ENCODE assay signal across 14 cellular contexts in the genomic region with DNA sequence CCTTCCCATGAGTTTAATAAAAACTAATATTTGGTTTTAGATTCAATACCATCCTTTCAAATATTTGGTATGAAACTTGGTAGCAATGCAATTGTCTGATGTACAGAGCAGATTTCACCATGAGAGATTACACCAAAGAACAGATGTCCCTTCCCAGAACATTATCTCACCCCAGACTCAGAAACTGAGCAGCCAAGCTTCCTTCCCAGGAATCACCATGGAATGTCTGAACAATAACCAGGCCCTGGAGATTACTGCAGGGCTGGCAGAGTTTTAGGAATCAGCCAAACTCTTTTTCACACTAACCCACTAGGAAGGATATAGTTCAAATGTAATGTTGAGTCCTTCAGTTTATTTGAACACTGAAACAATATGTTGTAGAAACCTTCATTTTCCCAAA. TPM values are rescaled to one million over a fixed set of nuclear protein-coding genes. Genes with fewer than 3 reads are reported as not detected.
DNase-seq lines count a peak whose midpoint lies in the region; ATAC-seq and TF ChIP-seq lines count a peak whose summit lies in the region.
"Had no signal": no experiment of that assay in that cellular context is flagged by ENCODE, and none has a peak within 500 bp of the region (broad histone marks: within the 10 kb centered on the region; RNA-seq: fewer than 3 reads in every experiment).

No MANE protein-coding gene starts in this region.

- H3K4me1 ChIP-seq in CD4-positive, alpha-beta memory T cell (ENCODE audit: insufficient read depth, low read length) = peaks cover 34% of the 10 kb centered on the region
- peaks cover 0 to 19% of the 10 kb centered on the region in 2 experiments; a peak in 2 of 4 replicates for H3K4me1 ChIP-seq in SK-N-SH (ENCODE audit: control insufficient read depth in 1 of 2, insufficient read depth in 2 of 2, low read depth in 1 of 2, low read length in 1 of 2)
- peaks cover 2% of the 10 kb centered on the region for H3K4me1 ChIP-seq in fibroblast of lung (ENCODE audit: control insufficient read depth, extremely low read depth, insufficient read depth, low read length)
- H3K4me1 ChIP-seq: BE2C had no signal

- H3K4me3 Mint-ChIP-seq in CD4-positive, alpha-beta memory T cell = no peak overlapping the region
- H3K4me3 Mint-ChIP-seq in naive thymus-derived CD8-positive, alpha-beta T cell = no peak overlapping the region
- H3K4me3 Mint-ChIP-seq in activated T-helper 2 cell treated with anti-CD3 and anti-CD28 coated beads, Interferon-gamma antibody, Interleukin-2, Interleukin-4, amounts not matched to agents 10 μg/mL and 5 μg/mL and 100 μg/mL, durations not matched to agents 14 hours and 24 hours and 36 hours (ENCODE audit: low read depth) = no peak overlapping the region
- H3K4me3 Mint-ChIP-seq: activated naive CD4-positive, alpha-beta T cell treated with anti-CD3 and anti-CD28 coated beads, Interleukin-2, amount 10 ng/mL, durations not matched to agents 7 days and 5 days had no signal

- no peak for ATAC-seq in naive thymus-derived CD8-positive, alpha-beta T cell

- H3K79me2 ChIP-seq in SK-N-SH (ENCODE audit: insufficient read depth) = peaks cover 61% of the 10 kb centered on the region
- H3K79me2 ChIP-seq in fibroblast of lung (ENCODE audit: control insufficient read depth, insufficient read depth, low read length) = peaks cover 35% of the 10 kb centered on the region

- H3F3A ChIP-seq in SK-N-SH (replicated peaks; ENCODE audit: insufficient read depth) = peaks cover 38% of the 10 kb centered on the region

- H3K9me2 ChIP-seq in SK-N-SH = no peaks in the 10 kb centered on the region

- no peaks in the 10 kb centered on the region for H3K27me3 ChIP-seq in CD4-positive, alpha-beta memory T cell (ENCODE audit: insufficient read depth, low read length)
- no peaks in the 10 kb centered on the region for H3K27me3 ChIP-seq in SK-N-SH (ENCODE audit: insufficient read depth)
- no peaks in the 10 kb centered on the region for H3K27me3 ChIP-seq in fibroblast of lung (ENCODE audit: control insufficient read depth, insufficient read depth, low read length)
- H3K27me3 ChIP-seq: BE2C had no signal

- CTCF ChIA-PET in CD4-positive, alpha-beta memory T cell (lab: Charles Lee; ENCODE audit: partially characterized antibody) = interaction anchor here (0.9 to 1.3 kb wide), 3 partner anchors 12 to 112 kb away, joined by 3 to 5 read pairs (median 4); no protein-coding TSS in a partner anchor
- CTCF ChIA-PET in SK-N-SH (lab: Yijun Ruan, JAX) = interaction anchor here (0.6 kb wide), 1 partner anchor 260 kb away, joined by 3 read pairs; no protein-coding TSS in a partner anchor

- peaks cover 36 to 64% (median 48%) of the 10 kb centered on the region in 4 donors for H3K4me1 Mint-ChIP-seq in CD4-positive, alpha-beta memory T cell
- peaks cover 31 to 65% (median 52%) of the 10 kb centered on the region in 4 donors for H3K4me1 Mint-ChIP-seq in naive thymus-derived CD8-positive, alpha-beta T cell
- H3K4me1 Mint-ChIP-seq in activated T-helper 2 cell treated with anti-CD3 and anti-CD28 coated beads, Interferon-gamma antibody, Interleukin-2, Interleukin-4, amounts not matched to agents 10 μg/mL and 5 μg/mL and 100 μg/mL, durations not matched to agents 14 hours and 24 hours and 36 hours (ENCODE audit: low read depth) = peaks cover 45% of the 10 kb centered on the region

- peaks cover 45% of the 10 kb centered on the region for H3K36me3 ChIP-seq in CD4-positive, alpha-beta memory T cell (ENCODE audit: insufficient read depth, low read length)
- H3K36me3 ChIP-seq in SK-N-SH (replicated peaks in 1 of 2; ENCODE audit: control insufficient read depth in 1 of 2, insufficient read depth in 2 of 2, low read length in 1 of 2) (peaks cover 61 to 81% of the 10 kb centered on the region in 2 experiments), fibroblast of lung (ENCODE audit: control insufficient read depth, insufficient read depth, low read length) (peaks cover 25% of the 10 kb centered on the region)

- no peak for DNase-seq in CD4-positive, alpha-beta memory T cell
- DNase-seq in SK-N-SH (peak; percentile 27), fibroblast of lung (ENCODE audit: low read depth in 2 of 2) (peak; percentile 51 to 65), SHP77 treated with DMSO at 0.1 percent for 48 hours (lab: John Stamatoyannopoulos, UW) (no peak), DMS153 (lab: John Stamatoyannopoulos, UW) (no peak)
- DNase-seq in naive thymus-derived CD8-positive, alpha-beta T cell = no peak
- no peak for DNase-seq in activated T-helper 2 cell treated with anti-CD3 and anti-CD28 coated beads, Interferon-gamma antibody, Interleukin-2, Interleukin-4, amounts not matched to agents 10 μg/mL and 5 μg/mL and 100 μg/mL, durations not matched to agents 14 hours and 24 hours and 36 hours (ENCODE audit: low spot score)
- DNase-seq in effector CD4-positive, alpha-beta T cell = no peak
- DNase-seq: activated CD4-positive, alpha-beta T cell treated with anti-CD3 and anti-CD28 coated beads, Interleukin-2, amount 50 U/mL, for 48 hours; activated naive CD4-positive, alpha-beta T cell treated with anti-CD3 and anti-CD28 coated beads, Interleukin-2, amount 10 ng/mL, durations not matched to agents 7 days and 5 days; BE2C; NCI-H1048; T-helper 2 cell had no signal

- H4K20me1 ChIP-seq in SK-N-SH (ENCODE audit: insufficient read depth) (peaks cover 48% of the 10 kb centered on the region), fibroblast of lung (ENCODE audit: control insufficient read depth, extremely low read depth, insufficient read depth, low read length) (no peaks in the 10 kb centered on the region)

- H3K9ac ChIP-seq in SK-N-SH (no peak overlapping the region), fibroblast of lung (ENCODE audit: insufficient read depth, low read length) (no peak overlapping the region)

- TF ChIP-seq EP300 in SK-N-SH (IDR thresholded peaks at IDR 0.05; ENCODE audit: borderline replicate concordance in 1 of 2, low read depth in 1 of 2, low read length in 1 of 2) = no peak

- H3K27me3 Mint-ChIP-seq in CD4-positive, alpha-beta memory T cell = no peaks in the 10 kb centered on the region
- H3K27me3 Mint-ChIP-seq in naive thymus-derived CD8-positive, alpha-beta T cell = no peaks in the 10 kb centered on the region
- H3K27me3 Mint-ChIP-seq in activated T-helper 2 cell treated with anti-CD3 and anti-CD28 coated beads, Interferon-gamma antibody, Interleukin-2, Interleukin-4, amounts not matched to agents 10 μg/mL and 5 μg/mL and 100 μg/mL, durations not matched to agents 14 hours and 24 hours and 36 hours (ENCODE audit: low read depth) = no peaks in the 10 kb centered on the region
- H3K27me3 Mint-ChIP-seq: activated naive CD4-positive, alpha-beta T cell treated with anti-CD3 and anti-CD28 coated beads, Interleukin-2, amount 10 ng/mL, durations not matched to agents 7 days and 5 days had no signal

- intact Hi-C loops in CD4-positive, alpha-beta memory T cell (cut with micrococcal nuclease) = no loop called here
- intact Hi-C loops in activated T-helper 2 cell treated with anti-CD3 and anti-CD28 coated beads, Interferon-gamma antibody, Interleukin-2, Interleukin-4, amounts not matched to agents 10 μg/mL and 5 μg/mL and 100 μg/mL, durations not matched to agents 14 hours and 24 hours and 36 hours (cut with micrococcal nuclease) = no loop called here

- no peak overlapping the region for H3K4me3 ChIP-seq in CD4-positive, alpha-beta memory T cell (ENCODE audit: low read length in 2 of 2)
- no peak overlapping the region for H3K4me3 ChIP-seq in SK-N-SH (ENCODE audit: low read depth in 2 of 2, low read length in 1 of 2)
- no peak overlapping the region for H3K4me3 ChIP-seq in fibroblast of lung (replicated peaks in 1 of 4; ENCODE audit: control extremely low read depth in 1 of 4, insufficient read depth in 1 of 4, low read depth in 3 of 4, low read length in 4 of 4)
- H3K4me3 ChIP-seq: lung had no signal

- no peak overlapping the region for H3K27ac ChIP-seq in CD4-positive, alpha-beta memory T cell (ENCODE audit: low read depth, low read length)
- H3K27ac ChIP-seq in SK-N-SH (ENCODE audit: low read depth in 2 of 2, low read length in 1 of 2) (peak overlapping the region; percentile 9 to 54; a peak in 3 of 4 replicates), fibroblast of lung (ENCODE audit: insufficient read depth, low read length) (no peak overlapping the region)

- peaks cover 35 to 84% of the 10 kb centered on the region in 2 donors for H3K36me3 Mint-ChIP-seq in CD4-positive, alpha-beta memory T cell
- peaks cover 0 to 93% (median 5%) of the 10 kb centered on the region in 3 donors for H3K36me3 Mint-ChIP-seq in naive thymus-derived CD8-positive, alpha-beta T cell
- peaks cover 76% of the 10 kb centered on the region for H3K36me3 Mint-ChIP-seq in activated T-helper 2 cell treated with anti-CD3 and anti-CD28 coated beads, Interferon-gamma antibody, Interleukin-2, Interleukin-4, amounts not matched to agents 10 μg/mL and 5 μg/mL and 100 μg/mL, durations not matched to agents 14 hours and 24 hours and 36 hours (ENCODE audit: low read depth)

- no peak for TF ChIP-seq RAD21 in SK-N-SH (IDR thresholded peaks at IDR 0.05; ENCODE audit: low read length)

- no peak overlapping the region for H3K4me2 ChIP-seq in SK-N-SH
- no peak overlapping the region for H3K4me2 ChIP-seq in fibroblast of lung (ENCODE audit: extremely low read depth, insufficient read depth, low read length)

- peak overlapping the region in 6 of 7 donors; percentile 5 to 80 (median 24) for H3K27ac Mint-ChIP-seq in CD4-positive, alpha-beta memory T cell
- peak overlapping the region in 6 of 10 donors; percentile 2 to 75 (median 45) for H3K27ac Mint-ChIP-seq in naive thymus-derived CD8-positive, alpha-beta T cell
- no peak overlapping the region for H3K27ac Mint-ChIP-seq in activated T-helper 2 cell treated with anti-CD3 and anti-CD28 coated beads, Interferon-gamma antibody, Interleukin-2, Interleukin-4, amounts not matched to agents 10 μg/mL and 5 μg/mL and 100 μg/mL, durations not matched to agents 14 hours and 24 hours and 36 hours

- TF ChIP-seq CTCF in SK-N-SH (IDR thresholded peaks at IDR 0.05) (no peak), fibroblast of lung (conservative IDR thresholded peaks at IDR 0.05 in 1 of 2, IDR thresholded peaks at IDR 0.05 in 1 of 2; ENCODE audit: low read depth in 1 of 2, low read length in 2 of 2) (no peak)

- H2AFZ ChIP-seq in SK-N-SH (ENCODE audit: low read depth) (no peak overlapping the region), fibroblast of lung (ENCODE audit: low read length) (no peak overlapping the region)

- POLR2A ChIA-PET in CD4-positive, alpha-beta memory T cell (lab: Charles Lee; ENCODE audit: partially characterized antibody) = no interaction called here
- POLR2A ChIA-PET in SK-N-SH (lab: Yijun Ruan, JAX) = no interaction called here
- POLR2A ChIA-PET in naive thymus-derived CD8-positive, alpha-beta T cell (lab: Charles Lee) = no interaction called here

- no peaks in the 10 kb centered on the region for H3K9me3 ChIP-seq in CD4-positive, alpha-beta memory T cell (ENCODE audit: control insufficient read depth in 1 of 2, low read length in 2 of 2)
- H3K9me3 ChIP-seq in SK-N-SH (no peaks in the 10 kb centered on the region), fibroblast of lung (ENCODE audit: control insufficient read depth, insufficient read depth, low read depth, low read length) (no peaks in the 10 kb centered on the region)
- H3K9me3 ChIP-seq: BE2C had no signal

- H3K9me3 Mint-ChIP-seq in CD4-positive, alpha-beta memory T cell = peaks cover 0 to 2% (median 0%) of the 10 kb centered on the region in 8 donors
- no peaks in the 10 kb centered on the region for H3K9me3 Mint-ChIP-seq in naive thymus-derived CD8-positive, alpha-beta T cell
- H3K9me3 Mint-ChIP-seq in activated T-helper 2 cell treated with anti-CD3 and anti-CD28 coated beads, Interferon-gamma antibody, Interleukin-2, Interleukin-4, amounts not matched to agents 10 μg/mL and 5 μg/mL and 100 μg/mL, durations not matched to agents 14 hours and 24 hours and 36 hours = no peaks in the 10 kb centered on the region
- H3K9me3 Mint-ChIP-seq: activated naive CD4-positive, alpha-beta T cell treated with anti-CD3 and anti-CD28 coated beads, Interleukin-2, amount 10 ng/mL, durations not matched to agents 7 days and 5 days had no signal

RNA-seq across cellular contexts. Expression of a gene that starts 23.9 kb away (rescaled TPM):
- total RNA-seq in CD4-positive, alpha-beta memory T cell = 10 to 100 TPM; 69.9 to 72.3 TPM
- polyA plus RNA-seq in CD4-positive, alpha-beta memory T cell = 100 to 1,000 TPM in 1 of 2 donors, 10 to 100 TPM in 1; 46.0 to 106 TPM
- polyA plus RNA-seq in SK-N-SH (2012; rRNA removed) (222 and 260 TPM in 2 replicates), fibroblast of lung (341 and 388 TPM in 2 replicates)
- 329 and 395 TPM in 2 replicates for polyA plus RNA-seq in SK-N-SH (2012; cell fraction: cytosol; rRNA removed)
- polyA plus RNA-seq in SK-N-SH (2012; cell fraction: nucleus; rRNA removed) = 119 and 142 TPM in 2 replicates
- total RNA-seq in fibroblast of lung = 238 and 302 TPM in 2 replicates
- polyA plus RNA-seq in fibroblast of lung (2012) = 301 and 374 TPM in 2 replicates
- polyA minus RNA-seq in fibroblast of lung (ENCODE audit: low replicate concordance) = 46.5 and 77.4 TPM in 2 replicates
- 10 to 100 TPM; 56.7 to 59.0 TPM for total RNA-seq in naive thymus-derived CD8-positive, alpha-beta T cell
- polyA plus RNA-seq in naive thymus-derived CD8-positive, alpha-beta T cell = 10 to 100 TPM; 60.8 to 84.5 (median 71.0) TPM
- total RNA-seq in activated T-helper 2 cell treated with anti-CD3 and anti-CD28 coated beads, Interferon-gamma antibody, Interleukin-2, Interleukin-4, amounts not matched to agents 10 μg/mL and 5 μg/mL and 100 μg/mL, durations not matched to agents 14 hours and 24 hours and 36 hours = 160 and 161 TPM in 2 replicates

RNA-seq across cellular contexts. Expression of a gene that starts 43.7 kb away (rescaled TPM):
- total RNA-seq in CD4-positive, alpha-beta memory T cell = 10 to 100 TPM; 16.9 to 18.1 TPM
- polyA plus RNA-seq in CD4-positive, alpha-beta memory T cell = 1 to 10 TPM; 2.7 to 6.1 TPM
- polyA plus RNA-seq in SK-N-SH (2012; rRNA removed) (13.0 and 17.5 TPM in 2 replicates), fibroblast of lung (20.7 and 22.1 TPM in 2 replicates)
- polyA plus RNA-seq in SK-N-SH (2012; cell fraction: cytosol; rRNA removed) = 13.4 and 16.4 TPM in 2 replicates
- 8.4 and 11.7 TPM in 2 replicates for polyA plus RNA-seq in SK-N-SH (2012; cell fraction: nucleus; rRNA removed)
- total RNA-seq in fibroblast of lung = 22.9 and 31.2 TPM in 2 replicates
- polyA plus RNA-seq in fibroblast of lung (2012) = 13.3 and 14.9 TPM in 2 replicates
- 27.4 and 28.6 TPM in 2 replicates for polyA minus RNA-seq in fibroblast of lung (ENCODE audit: low replicate concordance)
- 10 to 100 TPM; 16.5 to 17.4 TPM for total RNA-seq in naive thymus-derived CD8-positive, alpha-beta T cell
- 1 to 10 TPM; 3.7 to 6.1 (median 4.5) TPM for polyA plus RNA-seq in naive thymus-derived CD8-positive, alpha-beta T cell
- 27.7 and 28.5 TPM in 2 replicates for total RNA-seq in activated T-helper 2 cell treated with anti-CD3 and anti-CD28 coated beads, Interferon-gamma antibody, Interleukin-2, Interleukin-4, amounts not matched to agents 10 μg/mL and 5 μg/mL and 100 μg/mL, durations not matched to agents 14 hours and 24 hours and 36 hours

RNA-seq across cellular contexts. Expression of a gene that starts 45.4 kb away (rescaled TPM):
- total RNA-seq in CD4-positive, alpha-beta memory T cell = not detected
- not detected for polyA plus RNA-seq in CD4-positive, alpha-beta memory T cell
- polyA plus RNA-seq in SK-N-SH (2012; rRNA removed) = 0.44 and 0.54 TPM in 2 replicates
- 0.15 and 0.35 TPM in 2 replicates for polyA plus RNA-seq in SK-N-SH (2012; cell fraction: cytosol; rRNA removed)
- 0.93 and 0.95 TPM in 2 replicates for polyA plus RNA-seq in SK-N-SH (2012; cell fraction: nucleus; rRNA removed)
- total RNA-seq in fibroblast of lung = 1.0 and 1.3 TPM in 2 replicates
- polyA plus RNA-seq in fibroblast of lung = 0.40 and 0.55 TPM in 2 replicates
- polyA plus RNA-seq in fibroblast of lung (2012) = 0.58 and 0.66 TPM in 2 replicates
- polyA minus RNA-seq in fibroblast of lung (ENCODE audit: low replicate concordance) = 0.63 and 4.3 TPM in 2 replicates
- total RNA-seq in naive thymus-derived CD8-positive, alpha-beta T cell = under 1 TPM in 1 of 2 experiments, not detected in 1; 0.19 TPM
- polyA plus RNA-seq in naive thymus-derived CD8-positive, alpha-beta T cell = under 1 TPM in 1 of 3 donors, not detected in 2; 0.09 TPM
- total RNA-seq in activated T-helper 2 cell treated with anti-CD3 and anti-CD28 coated beads, Interferon-gamma antibody, Interleukin-2, Interleukin-4, amounts not matched to agents 10 μg/mL and 5 μg/mL and 100 μg/mL, durations not matched to agents 14 hours and 24 hours and 36 hours = not detected in 2 replicates

Comparison
In these comparisons a context has a peak if more than half of its experiments do, and no peak if none do; other contexts are left out.
1. DNase-seq: peak in SK-N-SH (single experiment) and fibroblast of lung (2 of 2); none in CD4-positive, alpha-beta memory T cell (0 of 5), naive thymus-derived CD8-positive, alpha-beta T cell (0 of 10), activated T-helper 2 cell treated with anti-CD3 and anti-CD28 coated beads, Interferon-gamma antibody, Interleukin-2, Interleukin-4, amounts not matched to agents 10 μg/mL and 5 μg/mL and 100 μg/mL, durations not matched to agents 14 hours and 24 hours and 36 hours (single experiment), SHP77 treated with DMSO at 0.1 percent for 48 hours (single experiment), DMS153 (single experiment) and effector CD4-positive, alpha-beta T cell (single experiment).
2. H3K27ac ChIP-seq: peak in SK-N-SH (2 of 2); none in CD4-positive, alpha-beta memory T cell (single experiment) and fibroblast of lung (single experiment).